ENCODE assay signal across 7 cellular contexts in the genomic region with DNA sequence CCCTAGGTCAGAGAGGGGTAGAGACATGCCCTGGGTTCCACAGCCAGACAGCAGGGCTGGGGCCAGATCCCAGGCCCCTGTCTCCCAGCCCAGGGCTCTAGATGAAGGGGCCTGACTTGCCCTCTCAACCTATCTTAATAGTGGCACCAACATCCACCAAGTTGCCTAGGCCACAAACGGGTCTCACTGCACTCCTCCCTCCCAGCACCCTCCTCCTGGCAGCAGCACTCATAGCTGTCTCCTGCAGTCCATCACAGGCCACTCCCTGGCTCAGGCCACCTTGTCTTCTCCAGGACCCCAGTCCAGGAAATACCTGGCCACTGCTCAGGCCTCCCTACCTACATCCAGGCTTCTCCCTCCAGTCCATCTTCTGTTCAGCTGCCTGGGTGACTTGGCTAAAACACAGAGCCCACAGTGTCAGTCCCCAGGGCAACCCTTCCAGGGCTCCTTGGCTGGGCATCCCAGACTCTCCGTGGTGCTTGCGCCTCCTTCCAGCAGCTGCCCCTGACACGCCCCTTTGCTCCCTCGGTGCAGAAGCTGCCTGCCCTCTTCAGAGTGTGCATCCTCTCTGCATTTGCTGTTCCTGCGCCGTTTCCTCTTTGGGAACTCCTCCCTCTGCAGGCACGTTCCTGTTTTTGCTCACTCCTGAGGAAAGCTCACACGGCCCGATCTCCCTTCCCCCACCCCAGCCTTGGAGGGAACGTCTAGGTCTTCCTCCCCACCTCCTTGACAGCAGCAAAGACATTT. TPM values are rescaled to one million over a fixed set of nuclear protein-coding genes. Genes with fewer than 3 reads are reported as not detected.
A peak's percentile ranks its signal among the peaks of the same experiment; 100 is the strongest.
DNase-seq lines count a peak whose midpoint lies in the region; FAIRE-seq and TF ChIP-seq lines count a peak whose summit lies in the region.

No MANE protein-coding gene starts in this region.

- no peak for TF ChIP-seq POLR2A in NB4 (IDR thresholded peaks at IDR 0.05; ENCODE audit: extremely low read depth, insufficient read length)

- no peaks in the 10 kb centered on the region for H3K36me3 ChIP-seq in keratinocyte (ENCODE audit: control insufficient read depth in 2 of 2, extremely low read depth in 1 of 2, insufficient read depth in 2 of 2, low read length in 2 of 2)
- H3K36me3 ChIP-seq in stomach smooth muscle (ENCODE audit: control insufficient read depth in 2 of 2, insufficient read depth in 2 of 2, low read length in 2 of 2) = no peaks in the 10 kb centered on the region
- no peaks in the 10 kb centered on the region for H3K36me3 ChIP-seq in MM.1S (replicated peaks; ENCODE audit: insufficient read depth, low read length)

- no peaks in the 10 kb centered on the region for H3K9me2 ChIP-seq in MM.1S (replicated peaks; ENCODE audit: insufficient read depth, low read length)

- no peak overlapping the region for H3K27ac ChIP-seq in keratinocyte (ENCODE audit: control insufficient read depth, insufficient read depth, low read length)
- H3K27ac ChIP-seq in stomach smooth muscle (ENCODE audit: low read length) = peak overlapping the region; percentile 60
- H3K27ac ChIP-seq in MM.1S (ENCODE audit: low read length) = no peak overlapping the region

- H3K4me2 ChIP-seq in keratinocyte (ENCODE audit: control insufficient read depth, extremely low read depth, insufficient read depth, low read depth, low read length) (no peak overlapping the region), MM.1S (ENCODE audit: low read depth, low read length) (no peak overlapping the region)

- no peak for FAIRE-seq in keratinocyte (lab: Jason Lieb, UNC)

- DNase-seq in NB4 (ENCODE audit: low read depth) = peak; percentile 88
- no peak for DNase-seq in activated T-helper 2 cell treated with anti-CD3 and anti-CD28 coated beads, Interferon-gamma antibody, Interleukin-2, Interleukin-4, amounts not matched to agents 10 μg/mL and 5 μg/mL and 100 μg/mL, durations not matched to agents 14 hours and 24 hours and 36 hours (ENCODE audit: low spot score)
- no peak for DNase-seq in keratinocyte (ENCODE audit: low read depth, low spot score)
- DNase-seq in ACHN = no peak
- DNase-seq in progenitor cell of endocrine pancreas (ENCODE audit: low spot score, unreplicated experiment) = no peak
- DNase-seq in MM.1S = no peak

- H3F3A ChIP-seq in MM.1S (ENCODE audit: insufficient read depth, low read length) = no peaks in the 10 kb centered on the region

- H3K79me2 ChIP-seq in keratinocyte (ENCODE audit: control insufficient read depth, insufficient read depth, low read length) (no peaks in the 10 kb centered on the region), MM.1S (ENCODE audit: low read length) (no peaks in the 10 kb centered on the region)

- peaks cover 53% of the 10 kb centered on the region for H3K4me1 Mint-ChIP-seq in activated T-helper 2 cell treated with anti-CD3 and anti-CD28 coated beads, Interferon-gamma antibody, Interleukin-2, Interleukin-4, amounts not matched to agents 10 μg/mL and 5 μg/mL and 100 μg/mL, durations not matched to agents 14 hours and 24 hours and 36 hours (ENCODE audit: low read depth)
- peaks cover 2% of the 10 kb centered on the region for H3K4me1 Mint-ChIP-seq in progenitor cell of endocrine pancreas (ENCODE audit: low read depth)

- peaks cover under 1% of the 10 kb centered on the region for H3K27me3 ChIP-seq in keratinocyte (ENCODE audit: control insufficient read depth, extremely low read depth, insufficient read depth, low read length)
- no peaks in the 10 kb centered on the region for H3K27me3 ChIP-seq in stomach smooth muscle (ENCODE audit: control insufficient read depth in 1 of 2, insufficient read depth in 2 of 2, low read length in 2 of 2)
- H3K27me3 ChIP-seq in MM.1S (replicated peaks; ENCODE audit: insufficient read depth, low read length) = 0 out of 2 replicates have a peak, but pooled peaks cover 12% of the 10 kb centered on the region

- no peak for TF ChIP-seq CTCF in NB4 (IDR thresholded peaks at IDR 0.05; ENCODE audit: low read depth, low read length)
- peak in 1 of 3 experiments; percentile 49 for TF ChIP-seq CTCF in keratinocyte (optimal IDR thresholded peaks at IDR 0.05 in 1 of 3, IDR thresholded peaks at IDR 0.05 in 1 of 3, conservative IDR thresholded peaks at IDR 0.05 in 1 of 3; ENCODE audit: extremely low read depth in 1 of 3, insufficient read depth in 2 of 3, low read length in 3 of 3)
- no peak for TF ChIP-seq CTCF in progenitor cell of endocrine pancreas (IDR thresholded peaks at IDR 0.05; ENCODE audit: unreplicated experiment)
- no peak for TF ChIP-seq CTCF in MM.1S (IDR thresholded peaks at IDR 0.05; ENCODE audit: low read length)

- in situ Hi-C loops in ACHN (cut with HindIII; ENCODE audit: low pct_ligation_motif_present, low pct_unique_long_range_greater_than_20kb, low sequenced_read_pairs) = no loop called here

- intact Hi-C loops in activated T-helper 2 cell treated with anti-CD3 and anti-CD28 coated beads, Interferon-gamma antibody, Interleukin-2, Interleukin-4, amounts not matched to agents 10 μg/mL and 5 μg/mL and 100 μg/mL, durations not matched to agents 14 hours and 24 hours and 36 hours (cut with micrococcal nuclease) = loop anchor here (1.0 kb wide), 1 partner anchor 12 kb away; no protein-coding TSS in a partner anchor

- H3K9me3 Mint-ChIP-seq in activated T-helper 2 cell treated with anti-CD3 and anti-CD28 coated beads, Interferon-gamma antibody, Interleukin-2, Interleukin-4, amounts not matched to agents 10 μg/mL and 5 μg/mL and 100 μg/mL, durations not matched to agents 14 hours and 24 hours and 36 hours = peaks cover 15% of the 10 kb centered on the region
- H3K9me3 Mint-ChIP-seq in progenitor cell of endocrine pancreas (ENCODE audit: low read depth) = peaks cover 8% of the 10 kb centered on the region

- H3K27ac Mint-ChIP-seq in activated T-helper 2 cell treated with anti-CD3 and anti-CD28 coated beads, Interferon-gamma antibody, Interleukin-2, Interleukin-4, amounts not matched to agents 10 μg/mL and 5 μg/mL and 100 μg/mL, durations not matched to agents 14 hours and 24 hours and 36 hours = peak overlapping the region; percentile 94
- no peak overlapping the region for H3K27ac Mint-ChIP-seq in progenitor cell of endocrine pancreas

- H4K20me1 ChIP-seq in keratinocyte (ENCODE audit: control insufficient read depth, extremely low read depth, insufficient read depth, low read length) = no peaks in the 10 kb centered on the region
- no peaks in the 10 kb centered on the region for H4K20me1 ChIP-seq in MM.1S (ENCODE audit: insufficient read depth, low read length)

- no peak overlapping the region for H3K9ac ChIP-seq in keratinocyte (ENCODE audit: control insufficient read depth, extremely low read depth, insufficient read depth, low read length)
- peak overlapping the region in 1 of 2 donors; percentile 15 for H3K9ac ChIP-seq in stomach smooth muscle (ENCODE audit: low read length in 2 of 2)
- no peak overlapping the region for H3K9ac ChIP-seq in MM.1S (ENCODE audit: low read length)

- H3K4me1 ChIP-seq in keratinocyte (ENCODE audit: control insufficient read depth, extremely low read depth, insufficient read depth, low read length) (peaks cover 4% of the 10 kb centered on the region), stomach smooth muscle (ENCODE audit: control insufficient read depth, insufficient read depth, low read length) (peaks cover 22% of the 10 kb centered on the region), MM.1S (ENCODE audit: low read length) (peaks cover 25% of the 10 kb centered on the region)

- H3K9me3 ChIP-seq in keratinocyte (ENCODE audit: control insufficient read depth, low read depth, low read length) (peaks cover 4% of the 10 kb centered on the region), stomach smooth muscle (ENCODE audit: control insufficient read depth in 2 of 2, low read length in 2 of 2) (peaks cover 0 to 10% of the 10 kb centered on the region in 2 donors), MM.1S (replicated peaks; ENCODE audit: insufficient read depth, low read length) (no peaks in the 10 kb centered on the region)

- no peaks in the 10 kb centered on the region for H3K9me1 ChIP-seq in keratinocyte (ENCODE audit: control insufficient read depth, extremely low read depth, insufficient read depth, low read length)

- peaks cover 20% of the 10 kb centered on the region for H3K36me3 Mint-ChIP-seq in activated T-helper 2 cell treated with anti-CD3 and anti-CD28 coated beads, Interferon-gamma antibody, Interleukin-2, Interleukin-4, amounts not matched to agents 10 μg/mL and 5 μg/mL and 100 μg/mL, durations not matched to agents 14 hours and 24 hours and 36 hours (ENCODE audit: low read depth)
- no peaks in the 10 kb centered on the region for H3K36me3 Mint-ChIP-seq in progenitor cell of endocrine pancreas (ENCODE audit: insufficient read depth)

- no peak overlapping the region for H3K4me3 ChIP-seq in NB4 (ENCODE audit: low read depth, low read length)
- no peak overlapping the region for H3K4me3 ChIP-seq in keratinocyte (ENCODE audit: control insufficient read depth in 2 of 3, extremely low read depth in 1 of 3, insufficient read depth in 2 of 3, low read depth in 1 of 3, low read length in 3 of 3)
- H3K4me3 ChIP-seq in stomach smooth muscle (ENCODE audit: low read length in 2 of 2) = peak overlapping the region in 1 of 2 donors; percentile 35
- H3K4me3 ChIP-seq in MM.1S (ENCODE audit: low read length) = no peak overlapping the region

- H3K27me3 Mint-ChIP-seq in activated T-helper 2 cell treated with anti-CD3 and anti-CD28 coated beads, Interferon-gamma antibody, Interleukin-2, Interleukin-4, amounts not matched to agents 10 μg/mL and 5 μg/mL and 100 μg/mL, durations not matched to agents 14 hours and 24 hours and 36 hours (ENCODE audit: low read depth) = no peaks in the 10 kb centered on the region
- H3K27me3 Mint-ChIP-seq in progenitor cell of endocrine pancreas = no peaks in the 10 kb centered on the region

- H2AFZ ChIP-seq in keratinocyte (ENCODE audit: control insufficient read depth, low read length) = peak overlapping the region; percentile 68
- no peak overlapping the region for H2AFZ ChIP-seq in MM.1S (ENCODE audit: low read length)

- peak overlapping the region; percentile 66 for H3K4me3 Mint-ChIP-seq in activated T-helper 2 cell treated with anti-CD3 and anti-CD28 coated beads, Interferon-gamma antibody, Interleukin-2, Interleukin-4, amounts not matched to agents 10 μg/mL and 5 μg/mL and 100 μg/mL, durations not matched to agents 14 hours and 24 hours and 36 hours (ENCODE audit: low read depth)
- H3K4me3 Mint-ChIP-seq in progenitor cell of endocrine pancreas (ENCODE audit: low read depth) = no peak overlapping the region

- dilution Hi-C loops in keratinocyte (cut with MboI; ENCODE audit: extremely low pct_ligation_motif_present, low sequenced_read_pairs) = no loop called here

RNA-seq across cellular contexts. Expression of gene LRRC32, which starts 40.5 kb away (rescaled TPM):
- 26.5 and 26.7 TPM in 2 replicates for total RNA-seq in activated T-helper 2 cell treated with anti-CD3 and anti-CD28 coated beads, Interferon-gamma antibody, Interleukin-2, Interleukin-4, amounts not matched to agents 10 μg/mL and 5 μg/mL and 100 μg/mL, durations not matched to agents 14 hours and 24 hours and 36 hours
- polyA plus RNA-seq in keratinocyte = 0.05 to 0.17 TPM in 2 of 3 replicates, not detected in the other
- polyA plus RNA-seq in keratinocyte (2011; ENCODE audit: low read depth) = not detected
- polyA plus RNA-seq in keratinocyte (2011; cell fraction: cytosol; rRNA removed) = 0.09 and 0.13 TPM in 2 replicates
- polyA plus RNA-seq in keratinocyte (2011; cell fraction: nucleus; rRNA removed) = 0.15 and 0.35 TPM in 2 replicates
- polyA plus RNA-seq in keratinocyte (2012; ENCODE audit: low replicate concordance) = 0.09 TPM in 1 of 2 replicates, not detected in the other
- not detected in 3 replicates for polyA minus RNA-seq in keratinocyte
- polyA minus RNA-seq in keratinocyte (2011; cell fraction: cytosol; rRNA and poly(A)+ RNA removed) = 0.77 TPM
- 0.11 TPM in 1 of 2 replicates, not detected in the other for polyA minus RNA-seq in keratinocyte (2011; cell fraction: nucleus; rRNA and poly(A)+ RNA removed)
- total RNA-seq in progenitor cell of endocrine pancreas = 0.14 and 0.27 TPM in 2 replicates

Comparison
In these comparisons a context has a peak if more than half of its experiments do, and no peak if none do; other contexts are left out.
1. RNA of gene LRRC32, which starts 40.5 kb away (total RNA-seq): 26.5 to 26.7 TPM in activated T-helper 2 cell treated with anti-CD3 and anti-CD28 coated beads, Interferon-gamma antibody, Interleukin-2, Interleukin-4, amounts not matched to agents 10 μg/mL and 5 μg/mL and 100 μg/mL, durations not matched to agents 14 hours and 24 hours and 36 hours; 0.14 to 0.27 TPM in progenitor cell of endocrine pancreas; every median in the first group is over 10 times any median in the second.